ENCODE assay signal across 8 cellular contexts in the genomic region with DNA sequence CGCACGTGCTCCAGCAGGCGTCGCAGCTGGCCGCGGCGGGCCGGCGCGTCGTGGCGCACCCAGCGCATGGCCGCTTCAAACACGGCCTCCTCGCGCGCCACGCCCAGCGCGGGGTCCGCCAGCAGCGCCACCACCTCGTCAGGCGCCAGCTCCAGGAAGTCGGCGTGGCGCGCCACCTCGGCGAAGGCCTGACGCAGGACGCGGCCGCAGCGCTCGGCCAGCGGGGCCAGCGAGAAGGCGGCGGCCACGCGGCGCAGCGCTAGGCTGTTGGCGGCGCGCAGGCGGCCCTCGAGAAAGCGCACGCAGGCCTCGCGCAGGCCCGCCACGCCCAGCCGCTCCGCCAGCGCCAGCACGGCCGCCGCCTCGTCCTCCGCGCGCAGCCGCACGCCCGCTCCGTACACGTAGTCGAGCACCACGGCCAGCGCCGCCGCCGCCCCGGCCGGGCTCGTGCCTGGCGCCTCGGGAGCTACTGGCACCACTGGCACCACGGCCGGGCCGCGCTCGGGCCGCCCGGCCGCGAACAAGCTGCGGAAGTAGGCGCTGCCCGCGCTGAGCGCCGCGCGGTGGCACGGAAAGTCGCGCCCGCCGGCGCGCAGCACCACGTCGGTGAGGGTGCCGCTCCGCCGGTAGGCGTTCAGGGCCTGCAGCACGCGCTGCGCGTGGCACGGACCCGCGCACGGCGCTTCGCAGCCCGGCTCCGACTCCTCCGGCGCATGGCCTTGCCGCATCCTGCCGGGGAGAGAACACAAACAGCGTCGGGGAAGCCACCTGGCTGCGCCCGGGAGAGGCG. TPM values are rescaled to one million over a fixed set of nuclear protein-coding genes. Genes with fewer than 3 reads are reported as not detected.
DNase-seq lines count a peak whose midpoint lies in the region; ATAC-seq, FAIRE-seq and TF ChIP-seq lines count a peak whose summit lies in the region.

No MANE protein-coding gene starts in this region.

- no peak for TF ChIP-seq CTCF in GM12878 (IDR thresholded peaks at IDR 0.05 in 2 of 3, conservative IDR thresholded peaks at IDR 0.05 in 1 of 3; ENCODE audit: control insufficient read depth in 2 of 3, extremely low read depth in 1 of 3, insufficient read depth in 1 of 3, low read depth in 3 of 3, low read length in 3 of 3)

- H3K27ac ChIP-seq in GM12878 (ENCODE audit: control insufficient read depth, insufficient read depth) (no peak overlapping the region), iPS-18a (ENCODE audit: low read length) (no peak overlapping the region)

- H3K27me3 ChIP-seq in GM12878 (replicated peaks in 1 of 2; ENCODE audit: control insufficient read depth in 2 of 2, insufficient read depth in 2 of 2, low read length in 1 of 2) (peaks cover 4 to 14% of the 10 kb centered on the region in 2 experiments), iPS-18a (ENCODE audit: control insufficient read depth, insufficient read depth, low read length) (peaks cover 75% of the 10 kb centered on the region)

- intact Hi-C loops in GM12878 (cut with micrococcal nuclease; ENCODE audit: unreplicated experiment): no loop called here

- WGBS in GM12878 (ENCODE audit: insufficient coverage, insufficient replicate concordance, low lambda C conversion rate, missing lambda C conversion rate): 4% methylated on average over 124 of the region's 133 CpGs

- no peaks in the 10 kb centered on the region; a peak in 1 of 4 replicates for H3K36me3 ChIP-seq in GM12878 (ENCODE audit: control insufficient read depth in 2 of 2, insufficient read depth in 2 of 2, low read length in 1 of 2)
- H3K36me3 ChIP-seq in iPS-18a (ENCODE audit: control insufficient read depth, low read depth, low read length): no peaks in the 10 kb centered on the region

- H3K4me3 ChIP-seq in GM12878: no peak overlapping the region; the same call in 1 of the 2 replicates
- H3K4me3 ChIP-seq in iPS-18a (ENCODE audit: low read length): peak overlapping the region; percentile 38

- no peaks in the 10 kb centered on the region for H3K79me2 ChIP-seq in GM12878 (ENCODE audit: control insufficient read depth, insufficient read depth, low read length)

- in situ Hi-C loops in GM12878 (cut with MboI): no loop called here

- peaks cover 28% of the 10 kb centered on the region for H3K27me3 Mint-ChIP-seq in IgD-negative memory B cell

- TF ChIP-seq RAD21 in GM12878 (IDR thresholded peaks at IDR 0.05; ENCODE audit: insufficient read depth, low read depth, low read length): no peak

- no TSS peak for BruUV-seq in GM12878 (replicated peaks; lab: Mats Ljungman, UMichigan)

- SMC1A ChIA-PET in GM12878 (lab: Charles Lee; ENCODE audit: uncharacterized antibody, unreplicated experiment): no interaction called here

- FAIRE-seq in GM12878 (lab: Jason Lieb, UNC): no peak

- POLR2A ChIA-PET in GM12878 (lab: Charles Lee): no interaction called here

- peaks cover 1% of the 10 kb centered on the region for H3K36me3 Mint-ChIP-seq in IgD-negative memory B cell

- TF ChIP-seq EP300 in GM12878 (IDR thresholded peaks at IDR 0.05; ENCODE audit: borderline replicate concordance in 1 of 2, control insufficient read depth in 1 of 2, low read depth in 2 of 2, low read length in 2 of 2): no peak

- RAD21 ChIA-PET in GM12878 (lab: Charles Lee; ENCODE audit: unreplicated experiment): no interaction called here

- H3K4me1 ChIP-seq in GM12878 (ENCODE audit: control insufficient read depth, insufficient read depth, low read length): no peaks in the 10 kb centered on the region
- peaks cover 12% of the 10 kb centered on the region for H3K4me1 ChIP-seq in iPS-18a (ENCODE audit: control insufficient read depth, low read depth, low read length)

- CTCF ChIA-PET in GM12878 (lab: Yijun Ruan, JAX): no interaction called here

- peak overlapping the region; percentile 83 for H3K4me2 ChIP-seq in GM12878 (ENCODE audit: control insufficient read depth, insufficient read depth)

- DNase-seq in GM03348 (ENCODE audit: low spot score) (peak; percentile 92), T-helper 22 cell (ENCODE audit: low read depth) (peak; percentile 43), GM12878 (ENCODE audit: low read depth, low spot score) (no peak), HCEC 1CT (no peak), hippocampal formation (lab: John Stamatoyannopoulos, UW) (no peak)
- DNase-seq in stimulated activated CD4-positive, alpha-beta T cell treated with anti-CD3 and anti-CD28 coated beads, Interleukin-12 subunit alpha, Interleukin-12 subunit beta, amount 100 ng/mL, for 24 hours (ENCODE audit: low read depth in 2 of 2): peak; percentile 19 to 35

- H4K20me1 ChIP-seq in GM12878 (ENCODE audit: control insufficient read depth, insufficient read depth): no peaks in the 10 kb centered on the region; the same call in 1 of the 2 replicates

- ATAC-seq in GM12878: no peak

- no peak for TF ChIP-seq POLR2A in GM12878 (IDR thresholded peaks at IDR 0.05; ENCODE audit: low read depth, low read length)

- H2AFZ ChIP-seq in GM12878 (ENCODE audit: control insufficient read depth, low read depth, low read length): peak overlapping the region; percentile 50

- peaks cover 0 to 2% (median 0%) of the 10 kb centered on the region in 3 donors for H3K9me3 Mint-ChIP-seq in IgD-negative memory B cell

- H3K4me3 Mint-ChIP-seq in IgD-negative memory B cell: peak overlapping the region; percentile 82 to 94 (median 86)

- peaks cover 6 to 19% (median 10%) of the 10 kb centered on the region in 3 donors for H3K4me1 Mint-ChIP-seq in IgD-negative memory B cell

- H3K9ac ChIP-seq in GM12878 (ENCODE audit: control insufficient read depth, insufficient read depth, low read length): no peak overlapping the region
- no peak overlapping the region for H3K9ac ChIP-seq in iPS-18a (ENCODE audit: low read length)

- peak overlapping the region in 1 of 3 donors; percentile 40 for H3K27ac Mint-ChIP-seq in IgD-negative memory B cell

- H3K9me3 ChIP-seq in GM12878 (replicated peaks; ENCODE audit: control insufficient read depth, insufficient read depth, low read length) (peaks cover 2% of the 10 kb centered on the region; the same call in 1 of the 3 replicates), iPS-18a (ENCODE audit: control insufficient read depth, low read depth, low read length) (peaks cover 5% of the 10 kb centered on the region)

TF ChIP-seq in GM12878, 131 proteins besides CTCF, POLR2A, EP300 and RAD21 (continues in another document):
- TF ChIP-seq IKZF2 (IDR thresholded peaks at IDR 0.05): no peak
- no peak for TF ChIP-seq BCL11A (IDR thresholded peaks at IDR 0.05; ENCODE audit: low read depth, low read length)
- no peak for TF ChIP-seq CBFB (IDR thresholded peaks at IDR 0.05; ENCODE audit: low read depth)
- TF ChIP-seq NBN (IDR thresholded peaks at IDR 0.05): no peak

RNA-seq across cellular contexts. Expression of a gene that starts 2.9 kb away (rescaled TPM):
- 0.48 TPM for polyA plus RNA-seq in IgD-negative memory B cell
- total RNA-seq in GM12878 (2013; cell fraction: nucleolus; rRNA removed): not detected in 2 replicates
- 0.34 and 0.49 TPM in 2 replicates for total RNA-seq in GM12878 (2014; rRNA removed)
- not detected in 2 replicates for total RNA-seq in GM12878 (2014; rRNA removed; fragmentation: Illumina TruSeq; extraction: Trizol)
- total RNA-seq in GM12878 (2021): 0.13 and 0.21 TPM in 2 replicates
- 0.09 TPM for polyA plus RNA-seq in GM12878 (2011; ENCODE audit: low read depth)
- polyA plus RNA-seq in GM12878 (2011; rRNA removed): 0.15 TPM in 1 of 2 replicates, not detected in the other
- polyA plus RNA-seq in GM12878 (2011; cell fraction: cytosol; rRNA removed): not detected in 2 replicates
- polyA plus RNA-seq in GM12878 (2011; cell fraction: nucleus; rRNA removed): 0.07 and 0.18 TPM in 2 replicates
- 0.49 and 0.55 TPM in 2 replicates for polyA plus RNA-seq in GM12878 (2012)
- 0.09 TPM in 1 of 2 replicates, not detected in the other for polyA plus RNA-seq in GM12878 (2014; fragmentation: Illumina TruSeq; extraction: Trizol)
- polyA plus RNA-seq in GM12878 (2014; fragmentation: Nextera tagmentation; extraction: Ambion mirVana): under 1 TPM; 0.04 to 0.06 TPM
- 0.15 and 0.28 TPM in 2 replicates for polyA plus RNA-seq in GM12878 (2014; rRNA removed)
- under 1 TPM; 0.09 to 0.33 TPM for polyA plus RNA-seq in GM12878 (2016; fragmentation: Nextera tagmentation; extraction: Ambion mirVana)
- polyA minus RNA-seq in GM12878 (2011; rRNA and poly(A)+ RNA removed): not detected in 2 replicates
- 0.52 TPM in 1 of 2 replicates, not detected in the other for polyA minus RNA-seq in GM12878 (2011; cell fraction: cytosol; rRNA and poly(A)+ RNA removed)
- polyA minus RNA-seq in GM12878 (2011; cell fraction: nucleus; rRNA and poly(A)+ RNA removed): 0.19 TPM in 1 of 2 replicates, not detected in the other

RNA-seq across cellular contexts. Expression of a gene that starts 30.8 kb away (rescaled TPM):
- polyA plus RNA-seq in IgD-negative memory B cell (4,911 TPM), GM12878 (2011; rRNA removed) (4,355 and 4,741 TPM in 2 replicates), GM12878 (2014; fragmentation: Illumina TruSeq; extraction: Trizol) (5,039 and 6,875 TPM in 2 replicates), GM12878 (2014; fragmentation: Nextera tagmentation; extraction: Ambion mirVana) (1,000 to 10,000 TPM; 7,007 to 9,556 TPM), GM12878 (2014; rRNA removed) (4,204 and 4,437 TPM in 2 replicates), GM12878 (2016; fragmentation: Nextera tagmentation; extraction: Ambion mirVana) (1,000 to 10,000 TPM; 2,127 to 2,136 TPM)
- total RNA-seq in GM12878 (2013; cell fraction: nucleolus; rRNA removed): 327 and 328 TPM in 2 replicates
- total RNA-seq in GM12878 (2014; rRNA removed) (3,162 and 3,203 TPM in 2 replicates), GM12878 (2014; rRNA removed; fragmentation: Illumina TruSeq; extraction: Trizol) (4,299 and 4,364 TPM in 2 replicates), GM12878 (2021) (4,496 and 4,555 TPM in 2 replicates)
- 8,364 TPM for polyA plus RNA-seq in GM12878 (2011; ENCODE audit: low read depth)
- 4,091 and 4,155 TPM in 2 replicates for polyA plus RNA-seq in GM12878 (2011; cell fraction: cytosol; rRNA removed)
- 1,814 and 1,991 TPM in 2 replicates for polyA plus RNA-seq in GM12878 (2011; cell fraction: nucleus; rRNA removed)
- polyA plus RNA-seq in GM12878 (2012): 6,227 and 7,157 TPM in 2 replicates
- 1,578 and 1,840 TPM in 2 replicates for polyA minus RNA-seq in GM12878 (2011; rRNA and poly(A)+ RNA removed)
- 561 and 590 TPM in 2 replicates for polyA minus RNA-seq in GM12878 (2011; cell fraction: cytosol; rRNA and poly(A)+ RNA removed)
- polyA minus RNA-seq in GM12878 (2011; cell fraction: nucleus; rRNA and poly(A)+ RNA removed): 168 and 212 TPM in 2 replicates

Comparison
In these comparisons a context has a peak if more than half of its experiments do, and no peak if none do; other contexts are left out.
1. DNase-seq: peak in GM03348 (single experiment), T-helper 22 cell (single experiment) and stimulated activated CD4-positive, alpha-beta T cell treated with anti-CD3 and anti-CD28 coated beads, Interleukin-12 subunit alpha, Interleukin-12 subunit beta, amount 100 ng/mL, for 24 hours (2 of 2); none in GM12878 (single experiment), HCEC 1CT (single experiment) and hippocampal formation (0 of 2).